ENCODE assay signal across 18 cellular contexts in genomic region chr2:240461471-240462072, GRCh38. TPM values are rescaled to one million over a fixed set of nuclear protein-coding genes. Genes with fewer than 3 reads are reported as not detected.
A peak's percentile ranks its signal among the peaks of the same experiment; 100 is the strongest.
DNase-seq lines count a peak whose midpoint lies in the region; ATAC-seq and TF ChIP-seq lines count a peak whose summit lies in the region.
"Had no signal": no experiment of that assay in that cellular context is flagged by ENCODE, and none has a peak within 500 bp of the region (broad histone marks: within the 10 kb centered on the region; RNA-seq: fewer than 3 reads in every experiment).

No MANE protein-coding gene starts in this region.

- no peak overlapping the region for H3K27ac Mint-ChIP-seq in activated naive CD4-positive, alpha-beta T cell treated with anti-CD3 and anti-CD28 coated beads for 36 hours
- H3K27ac Mint-ChIP-seq in chondrocyte (ENCODE audit: unreplicated experiment): no peak overlapping the region
- H3K27ac Mint-ChIP-seq: activated B cell treated with CpG ODN at 0.5 μM for 24 hours; immature natural killer cell; naive thymus-derived CD8-positive, alpha-beta T cell had no signal

- intact Hi-C loops in activated naive CD4-positive, alpha-beta T cell treated with anti-CD3 and anti-CD28 coated beads for 36 hours (cut with micrococcal nuclease): no loop called here
- intact Hi-C loops in spleen (cut with DNase I; ENCODE audit: low total_unique reads): no loop called here

- H3K36me3 ChIP-seq in spleen: peaks cover 0 to 24% (median 0%) of the 10 kb centered on the region in 6 donors
- H3K36me3 ChIP-seq: prostate gland had no signal

- H3K27ac ChIP-seq in spleen: no peak overlapping the region
- H3K27ac ChIP-seq: BLaER1 treated with 17β-estradiol and CSF1 and Interleukin-3, amounts not matched to agents 10 nM and 100 nM; prostate gland; vagina had no signal

- H3K36me3 Mint-ChIP-seq in activated naive CD4-positive, alpha-beta T cell treated with anti-CD3 and anti-CD28 coated beads for 36 hours (ENCODE audit: low read depth): no peaks in the 10 kb centered on the region
- H3K36me3 Mint-ChIP-seq in chondrocyte (ENCODE audit: low read depth): peaks cover 17% of the 10 kb centered on the region
- H3K36me3 Mint-ChIP-seq: immature natural killer cell; naive thymus-derived CD8-positive, alpha-beta T cell had no signal

- 86 to 91% (median 88%) methylated on average over 9 to 17 of the region's 17 CpGs for WGBS in spleen, 5 donors

- no peaks in the 10 kb centered on the region for H3K4me1 Mint-ChIP-seq in activated naive CD4-positive, alpha-beta T cell treated with anti-CD3 and anti-CD28 coated beads for 36 hours (ENCODE audit: low read depth)
- peaks cover 9% of the 10 kb centered on the region for H3K4me1 Mint-ChIP-seq in chondrocyte (ENCODE audit: low read depth)
- H3K4me1 Mint-ChIP-seq: activated B cell treated with CpG ODN at 0.5 μM for 24 hours had no signal

- peaks cover 0 to 8% (median 2%) of the 10 kb centered on the region in 6 donors for H3K4me1 ChIP-seq in spleen

- TF ChIP-seq CTCF in chondrocyte (IDR thresholded peaks at IDR 0.05) (no peak), spleen (IDR thresholded peaks at IDR 0.05 in 8 of 11, conservative IDR thresholded peaks at IDR 0.05 in 3 of 11) (no peak)

- no peak overlapping the region for H3K4me3 Mint-ChIP-seq in activated naive CD4-positive, alpha-beta T cell treated with anti-CD3 and anti-CD28 coated beads for 36 hours
- H3K4me3 Mint-ChIP-seq in chondrocyte (ENCODE audit: unreplicated experiment): no peak overlapping the region
- H3K4me3 Mint-ChIP-seq: activated B cell treated with CpG ODN at 0.5 μM for 24 hours; immature natural killer cell; naive thymus-derived CD8-positive, alpha-beta T cell had no signal

- H3K9me3 Mint-ChIP-seq in activated naive CD4-positive, alpha-beta T cell treated with anti-CD3 and anti-CD28 coated beads for 36 hours: no peaks in the 10 kb centered on the region
- H3K9me3 Mint-ChIP-seq in chondrocyte (ENCODE audit: low read depth): no peaks in the 10 kb centered on the region
- H3K9me3 Mint-ChIP-seq: activated B cell treated with CpG ODN at 0.5 μM for 24 hours; naive thymus-derived CD8-positive, alpha-beta T cell had no signal

- no peak overlapping the region for H3K4me3 ChIP-seq in spleen
- H3K4me3 ChIP-seq: BLaER1 treated with 17β-estradiol and CSF1 and Interleukin-3, amounts not matched to agents 10 nM and 100 nM; prostate gland; vagina had no signal

- peaks cover 0 to 31% (median 6%) of the 10 kb centered on the region in 7 donors for H3K27me3 ChIP-seq in spleen (replicated peaks in 1 of 7)
- H3K27me3 ChIP-seq: vagina had no signal

- no peak for ATAC-seq in left lobe of liver
- ATAC-seq: naive thymus-derived CD8-positive, alpha-beta T cell had no signal

- no peak for TF ChIP-seq POLR2A in spleen (IDR thresholded peaks at IDR 0.05)

- CTCF ChIA-PET in activated naive CD4-positive, alpha-beta T cell treated with anti-CD3 and anti-CD28 coated beads for 36 hours (lab: Charles Lee): no interaction called here

- H3K27me3 Mint-ChIP-seq in activated naive CD4-positive, alpha-beta T cell treated with anti-CD3 and anti-CD28 coated beads for 36 hours (ENCODE audit: low read depth): peaks cover 2% of the 10 kb centered on the region
- H3K27me3 Mint-ChIP-seq in chondrocyte (ENCODE audit: low read depth): no peaks in the 10 kb centered on the region

- H3K9me3 ChIP-seq in spleen: no peaks in the 10 kb centered on the region
- H3K9me3 ChIP-seq: BLaER1 treated with 17β-estradiol and CSF1 and Interleukin-3, amounts not matched to agents 10 nM and 100 nM; prostate gland; vagina had no signal

- peak; percentile 3 for DNase-seq in activated naive CD4-positive, alpha-beta T cell treated with anti-CD3 and anti-CD28 coated beads for 36 hours
- no peak for DNase-seq in activated naive CD4-positive, alpha-beta T cell treated with Interleukin-2 at 50 U/mL for 16 hours
- DNase-seq in chondrocyte (ENCODE audit: low spot score) (peak; percentile 85), left lobe of liver (ENCODE audit: low spot score) (peak; percentile 42), spleen (peak; percentile 68), COLO829 (ENCODE audit: low spot score) (no peak), NCI-H1417 (lab: John Stamatoyannopoulos, UW) (no peak), kidney tubule cell (ENCODE audit: low spot score) (no peak)
- DNase-seq: immature natural killer cell, NCI-H1048, NCI-H2081, NCI-H446 treated with DMSO at 0.1 percent for 48 hours, small intestine had no signal

RNA-seq across cellular contexts. Expression of gene GPC1, which starts 26.1 kb away (rescaled TPM):
- 1 to 10 TPM; 1.2 to 1.5 TPM for total RNA-seq in activated naive CD4-positive, alpha-beta T cell treated with anti-CD3 and anti-CD28 coated beads for 36 hours
- 261 to 354 TPM (median 264 TPM) in 3 replicates for total RNA-seq in chondrocyte
- 29.4 TPM for total RNA-seq in left lobe of liver
- total RNA-seq in spleen: 10 to 100 TPM in 5 of 7 donors, 1 to 10 TPM in 2; 7.9 to 25.0 (median 18.6) TPM
- 10 to 100 TPM in 1 of 3 donors, 1 to 10 TPM in 2; 4.1 to 12.4 (median 9.1) TPM for polyA plus RNA-seq in spleen
- polyA plus RNA-seq: immature natural killer cell had no signal

Comparison
In these comparisons a context has a peak if more than half of its experiments do, and no peak if none do; other contexts are left out.
1. DNase-seq: peak in activated naive CD4-positive, alpha-beta T cell treated with anti-CD3 and anti-CD28 coated beads for 36 hours (single experiment), chondrocyte (single experiment), left lobe of liver (single experiment) and spleen (single experiment); none in activated naive CD4-positive, alpha-beta T cell treated with Interleukin-2 at 50 U/mL for 16 hours (single experiment), COLO829 (single experiment), NCI-H1417 (0 of 3) and kidney tubule cell (single experiment).